ENCODE assay signal across 8 cellular contexts in genomic region chr15:63945005-63945788, GRCh38.
DNase-seq lines count a peak whose midpoint lies in the region; ATAC-seq and TF ChIP-seq lines count a peak whose summit lies in the region.

No MANE protein-coding gene starts in this region.

- H2BK15ac ChIP-seq in H9 (ENCODE audit: low read depth, low read length) = no peak overlapping the region

- H3K4me2 ChIP-seq in H9 (ENCODE audit: insufficient read depth, insufficient read length, low read length) = no peak overlapping the region
- H3K4me2 ChIP-seq in OCI-LY7 (ENCODE audit: low read length) = no peak overlapping the region

- H3K56ac ChIP-seq in H9 (ENCODE audit: insufficient read length, low read depth, low read length) = no peak overlapping the region

- H4K20me1 ChIP-seq in H9 (ENCODE audit: control insufficient read depth, insufficient read depth, insufficient read length) (no peaks in the 10 kb centered on the region), OCI-LY7 (ENCODE audit: insufficient read depth, low read length) (no peaks in the 10 kb centered on the region)

- H2AK5ac ChIP-seq in H9 (ENCODE audit: insufficient read length, low read length) = no peak overlapping the region

- no peak overlapping the region for H3K23ac ChIP-seq in H9 (ENCODE audit: insufficient read length, low read depth, low read length)

- H3K9me3 ChIP-seq in H9 (ENCODE audit: control insufficient read depth, low read depth, low read length) (no peaks in the 10 kb centered on the region), OCI-LY7 (ENCODE audit: low read length) (no peaks in the 10 kb centered on the region), esophagus (ENCODE audit: control insufficient read depth in 2 of 2, insufficient read depth in 1 of 2, low read depth in 1 of 2, low read length in 1 of 2) (no peaks in the 10 kb centered on the region)

- H3K4me1 Mint-ChIP-seq in H9 = peaks cover 4 to 10% of the 10 kb centered on the region in 2 experiments
- H3K4me1 Mint-ChIP-seq in naive thymus-derived CD8-positive, alpha-beta T cell = peaks cover 6 to 23% (median 12%) of the 10 kb centered on the region in 4 donors
- peaks cover 19 to 38% of the 10 kb centered on the region in 2 donors for H3K4me1 Mint-ChIP-seq in stimulated activated naive B cell treated with anti-CD40 and anti-IgM and Interleukin-4, amounts not matched to agents 10 μg/mL and 1 μg/mL and 100 μg/mL, for 72 hours

- no TSS peak for BruUV-seq in OCI-LY7 (replicated peaks; lab: Mats Ljungman, UMichigan)

- no peak overlapping the region for H3K4me3 ChIP-seq in OCI-LY7 (ENCODE audit: low read depth, low read length, poor library complexity, severe bottlenecking)
- H3K4me3 ChIP-seq in esophagus (ENCODE audit: low read depth in 1 of 2, low read length in 2 of 2) = no peak overlapping the region

- CTCF ChIA-PET in OCI-LY7 (lab: Charles Lee; ENCODE audit: unreplicated experiment) = interaction anchor here (0.8 to 2.5 kb wide), 6 partner anchors 10 to 193 kb away, joined by 3 to 7 read pairs (median 4); no protein-coding TSS in a partner anchor

- H3K27ac ChIP-seq in C4-2B (no peak overlapping the region), H9 (ENCODE audit: insufficient read length, low read depth, low read length) (no peak overlapping the region), OCI-LY7 (ENCODE audit: low read depth, low read length, poor library complexity, severe bottlenecking) (no peak overlapping the region), esophagus (ENCODE audit: low read depth in 2 of 2, low read length in 1 of 2) (peak overlapping the region; percentile 29 to 61)

- H3K36me3 Mint-ChIP-seq in H9 (ENCODE audit: insufficient read depth in 1 of 3, low read depth in 3 of 3) = no peaks in the 10 kb centered on the region
- H3K36me3 Mint-ChIP-seq in naive thymus-derived CD8-positive, alpha-beta T cell = no peaks in the 10 kb centered on the region
- H3K36me3 Mint-ChIP-seq in stimulated activated naive B cell treated with anti-CD40 and anti-IgM and Interleukin-4, amounts not matched to agents 10 μg/mL and 1 μg/mL and 100 μg/mL, for 72 hours = no peaks in the 10 kb centered on the region

- H3K4me1 ChIP-seq in H9 (ENCODE audit: insufficient read depth, low read length) (no peaks in the 10 kb centered on the region), OCI-LY7 (ENCODE audit: insufficient read depth, low read length, poor library complexity, severe bottlenecking) (no peaks in the 10 kb centered on the region), esophagus (ENCODE audit: control insufficient read depth in 2 of 2, insufficient read depth in 2 of 2, low read length in 1 of 2) (peaks cover 3 to 6% of the 10 kb centered on the region in 2 donors)

- no peak overlapping the region for H3K9ac ChIP-seq in H9 (ENCODE audit: extremely low read depth, insufficient read length, low read length)

- H2BK20ac ChIP-seq in H9 (ENCODE audit: low read depth, low read length, poor library complexity, severe bottlenecking) = no peak overlapping the region

- H2BK12ac ChIP-seq in H9 (ENCODE audit: insufficient read length, low read depth, low read length) = no peak overlapping the region

- H3K27me3 Mint-ChIP-seq in H9 (ENCODE audit: low read depth) = no peaks in the 10 kb centered on the region; the same call in 1 of the 2 replicates
- H3K27me3 Mint-ChIP-seq in naive thymus-derived CD8-positive, alpha-beta T cell = no peaks in the 10 kb centered on the region
- no peaks in the 10 kb centered on the region for H3K27me3 Mint-ChIP-seq in stimulated activated naive B cell treated with anti-CD40 and anti-IgM and Interleukin-4, amounts not matched to agents 10 μg/mL and 1 μg/mL and 100 μg/mL, for 72 hours

- H3K27me3 ChIP-seq in H9 (ENCODE audit: insufficient read depth, low read length) (no peaks in the 10 kb centered on the region), esophagus (ENCODE audit: control insufficient read depth in 1 of 2, insufficient read depth in 2 of 2, low read length in 2 of 2) (no peaks in the 10 kb centered on the region)

- H4K5ac ChIP-seq in H9 (ENCODE audit: insufficient read length, low read depth, low read length) = no peak overlapping the region

- H3K36me3 ChIP-seq in OCI-LY7 (ENCODE audit: insufficient read depth, low read length) = no peaks in the 10 kb centered on the region
- no peaks in the 10 kb centered on the region for H3K36me3 ChIP-seq in esophagus (ENCODE audit: control insufficient read depth in 2 of 2, insufficient read depth in 2 of 2, low read length in 1 of 2)

- peak; percentile 98 for TF ChIP-seq CTCF in C4-2B (conservative IDR thresholded peaks at IDR 0.05)
- TF ChIP-seq CTCF in H9 (conservative IDR thresholded peaks at IDR 0.05) = peak; percentile 95
- TF ChIP-seq CTCF in OCI-LY7 (conservative IDR thresholded peaks at IDR 0.05; ENCODE audit: low read length) = peak; percentile 99

- ATAC-seq in naive thymus-derived CD8-positive, alpha-beta T cell = peak; percentile 88 to 98
- ATAC-seq in stimulated activated naive B cell treated with anti-CD40 and anti-IgM and Interleukin-4, amounts not matched to agents 10 μg/mL and 1 μg/mL and 100 μg/mL, for 72 hours (replicated peaks) = peak; percentile 79 to 84
- no peak for ATAC-seq in GM18867 (IDR thresholded peaks at IDR 0.05; ENCODE audit: unreplicated experiment)

- peak overlapping the region in 1 of 3 experiments; percentile 55; a peak in 2 of 7 replicates for H3K27ac Mint-ChIP-seq in H9
- H3K27ac Mint-ChIP-seq in naive thymus-derived CD8-positive, alpha-beta T cell = peak overlapping the region in 9 of 10 donors; percentile 3 to 90 (median 73)
- H3K27ac Mint-ChIP-seq in stimulated activated naive B cell treated with anti-CD40 and anti-IgM and Interleukin-4, amounts not matched to agents 10 μg/mL and 1 μg/mL and 100 μg/mL, for 72 hours = peak overlapping the region; percentile 37

- intact Hi-C loops in OCI-LY7 (cut with micrococcal nuclease; ENCODE audit: unreplicated experiment) = no loop called here

- POLR2A ChIA-PET in OCI-LY7 (lab: Charles Lee) = interaction anchor here (0.8 to 1.2 kb wide), 3 partner anchors 10 to 120 kb away, joined by 3 read pairs; no protein-coding TSS in a partner anchor
- POLR2A ChIA-PET in naive thymus-derived CD8-positive, alpha-beta T cell (lab: Charles Lee) = interaction anchor here (1.0 to 2.1 kb wide), 5 partner anchors 17 to 122 kb away, joined by 3 to 6 read pairs (median 3); no protein-coding TSS in a partner anchor

- H3K9me3 Mint-ChIP-seq in H9 = no peaks in the 10 kb centered on the region; a peak in 1 of 5 replicates
- H3K9me3 Mint-ChIP-seq in naive thymus-derived CD8-positive, alpha-beta T cell = no peaks in the 10 kb centered on the region
- H3K9me3 Mint-ChIP-seq in stimulated activated naive B cell treated with anti-CD40 and anti-IgM and Interleukin-4, amounts not matched to agents 10 μg/mL and 1 μg/mL and 100 μg/mL, for 72 hours = no peaks in the 10 kb centered on the region

- H3K4me3 Mint-ChIP-seq in H9 = no peak overlapping the region
- peak overlapping the region in 1 of 10 donors; percentile 13 for H3K4me3 Mint-ChIP-seq in naive thymus-derived CD8-positive, alpha-beta T cell
- no peak overlapping the region for H3K4me3 Mint-ChIP-seq in stimulated activated naive B cell treated with anti-CD40 and anti-IgM and Interleukin-4, amounts not matched to agents 10 μg/mL and 1 μg/mL and 100 μg/mL, for 72 hours

- H3K14ac ChIP-seq in H9 (ENCODE audit: insufficient read depth, low read length) = no peak overlapping the region; the same call in 1 of the 2 replicates

- H3K79me1 ChIP-seq in H9 (ENCODE audit: insufficient read depth, low read depth, low read length, poor library complexity, severe bottlenecking) = no peaks in the 10 kb centered on the region

- no CpG with 5 or more reads among the region's 8 CpGs for WGBS in H9 (ENCODE audit: extremely low coverage, insufficient read length, low lambda C conversion rate)
- WGBS in esophagus, 2 donors = 42 to 43% methylated on average over 8 of the region's 8 CpGs

- DNase-seq in H9 (peak; percentile 78), OCI-LY7 (ENCODE audit: low spot score) (peak; percentile 74), activated T-cell treated with anti-CD3 and anti-CD28 coated beads for 24 hours (ENCODE audit: low read depth) (peak; percentile 53)
- peak; percentile 29 to 76 (median 56) for DNase-seq in naive thymus-derived CD8-positive, alpha-beta T cell
- DNase-seq in stimulated activated naive B cell treated with anti-CD40 and anti-IgM and Interleukin-4, amounts not matched to agents 10 μg/mL and 1 μg/mL and 100 μg/mL, for 72 hours = peak; percentile 33

- H3T11ph ChIP-seq in H9 (ENCODE audit: low read length) = no peak overlapping the region

- H3K4ac ChIP-seq in H9 (ENCODE audit: low read depth, low read length) = no peak overlapping the region

- H2AFZ ChIP-seq in H9 (ENCODE audit: low read length) = no peak overlapping the region
- peak overlapping the region; percentile 75 for H2AFZ ChIP-seq in OCI-LY7 (ENCODE audit: low read length)

- H2BK120ac ChIP-seq in H9 (ENCODE audit: low read depth, low read length, poor library complexity, severe bottlenecking) = no peak overlapping the region

- no peaks in the 10 kb centered on the region for H3K23me2 ChIP-seq in H9 (ENCODE audit: insufficient read length, low read depth, low read length, poor library complexity, severe bottlenecking)

- no peak overlapping the region for H2BK5ac ChIP-seq in H9 (ENCODE audit: insufficient read length, low read length)

- no peaks in the 10 kb centered on the region for H3K9me2 ChIP-seq in OCI-LY7 (ENCODE audit: insufficient read depth, low read length)

- H4K8ac ChIP-seq in H9 (replicated peaks; ENCODE audit: insufficient read length, low read depth, low read length) = no peak overlapping the region

- H4K91ac ChIP-seq in H9 (ENCODE audit: insufficient read length, low read depth, low read length) = no peak overlapping the region

- H3K79me2 ChIP-seq in H9 (ENCODE audit: insufficient read depth, low read length) = no peaks in the 10 kb centered on the region
- H3K79me2 ChIP-seq in OCI-LY7 (ENCODE audit: insufficient read depth, low read depth, low read length) = no peaks in the 10 kb centered on the region

- no peak overlapping the region for H3K18ac ChIP-seq in H9 (ENCODE audit: insufficient read length, low read depth, low read length)

Comparison
In these comparisons a context has a peak if more than half of its experiments do, and no peak if none do; other contexts are left out.
1. H3K27ac ChIP-seq: peak in esophagus (2 of 2); none in C4-2B (single experiment), H9 (single experiment) and OCI-LY7 (single experiment).
2. Peak in every context shown above with its lines, with median percentiles within 50 percentile points of each other: CTCF ChIP-seq and DNase-seq.